In the genomic region with DNA sequence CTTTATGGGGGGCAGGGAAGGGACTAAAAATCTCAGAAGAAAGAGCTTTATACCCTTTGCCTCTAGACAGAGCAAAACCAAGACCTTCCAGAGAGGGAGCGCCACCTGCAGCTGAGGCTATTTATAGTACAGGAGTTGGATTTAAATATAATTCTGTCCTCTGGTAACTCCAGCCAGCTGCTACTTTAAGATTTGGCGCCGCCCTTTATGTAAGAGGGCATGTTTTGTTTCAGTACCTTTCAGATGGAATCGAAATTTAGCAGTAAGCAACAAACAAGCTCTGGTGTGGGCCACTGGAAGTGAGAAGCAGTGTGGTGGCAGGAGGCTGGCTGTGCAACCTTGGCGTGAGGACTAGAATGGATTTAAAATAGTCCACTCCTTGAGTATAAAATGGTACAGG, we compare ENCODE assay signal across 8 cellular contexts. TPM values are rescaled to one million over a fixed set of nuclear protein-coding genes. Genes with fewer than 3 reads are reported as not detected.
DNase-seq lines count a peak whose midpoint lies in the region; ATAC-seq and TF ChIP-seq lines count a peak whose summit lies in the region.

No MANE protein-coding gene starts in this region.

- no peaks in the 10 kb centered on the region for H3K9me3 ChIP-seq in sigmoid colon
- no peaks in the 10 kb centered on the region for H3K9me3 ChIP-seq in uterus

- no peak overlapping the region for H3K4me3 ChIP-seq in BJ (ENCODE audit: low read depth, low read length)
- H3K4me3 ChIP-seq in HFF-Myc (replicated peaks; ENCODE audit: low read depth, low read length): no peak overlapping the region
- H3K4me3 ChIP-seq in sigmoid colon: no peak overlapping the region
- H3K4me3 ChIP-seq in uterus: no peak overlapping the region

- peaks cover 0 to 10% (median 4%) of the 10 kb centered on the region in 4 donors for H3K4me1 ChIP-seq in sigmoid colon
- no peaks in the 10 kb centered on the region for H3K4me1 ChIP-seq in uterus

- WGBS in sigmoid colon, 2 donors: 10 to 21% methylated on average over 5 of the region's 5 CpGs

- TF ChIP-seq EP300 in sigmoid colon (IDR thresholded peaks at IDR 0.05): no peak

- H3K27me3 ChIP-seq in BJ (ENCODE audit: control insufficient read depth, insufficient read depth, low read length) (peaks cover 11% of the 10 kb centered on the region), sigmoid colon (peaks cover 0 to 27% (median 12%) of the 10 kb centered on the region in 3 donors), uterus (peaks cover 0 to 18% of the 10 kb centered on the region in 2 donors)

- DNase-seq in BJ (ENCODE audit: low read depth) (no peak), HFF-Myc (ENCODE audit: extremely low read depth, low read depth) (no peak), SHP77 treated with DMSO at 0.1 percent for 48 hours (lab: John Stamatoyannopoulos, UW) (peak; percentile 78), erythroblast (lab: John Stamatoyannopoulos, UW) (peak; percentile 33 to 44), sigmoid colon (peak; percentile 64), uterus (no peak), mucosa of gallbladder (ENCODE audit: low spot score) (no peak)

- peak overlapping the region in 1 of 4 donors; percentile 30 for H3K27ac ChIP-seq in sigmoid colon
- no peak overlapping the region for H3K27ac ChIP-seq in uterus

- intact Hi-C loops in sigmoid colon (cut with DNase I) (loop anchor here (5.0 kb wide), 1 partner anchor 60 kb away; no protein-coding TSS in a partner anchor), uterus (cut with DNase I; ENCODE audit: low total_unique reads) (no loop called here)

- POLR2A ChIA-PET in BJ (lab: Charles Lee): no interaction called here

- peak; percentile 56 for TF ChIP-seq CTCF in BJ (IDR thresholded peaks at IDR 0.05; ENCODE audit: insufficient read depth, low read depth, low read length)
- TF ChIP-seq CTCF in HFF-Myc (IDR thresholded peaks at IDR 0.05; ENCODE audit: low read depth, low read length, missing control alignments): peak; percentile 37
- TF ChIP-seq CTCF in sigmoid colon (IDR thresholded peaks at IDR 0.05): peak in 3 of 4 experiments; percentile 24 to 46 (median 25)
- peak in 2 of 4 experiments; percentile 20 to 24 for TF ChIP-seq CTCF in uterus (IDR thresholded peaks at IDR 0.05)

- no peaks in the 10 kb centered on the region for H3K36me3 ChIP-seq in BJ (ENCODE audit: control insufficient read depth, insufficient read depth, low read length)
- H3K36me3 ChIP-seq in sigmoid colon: no peaks in the 10 kb centered on the region
- no peaks in the 10 kb centered on the region for H3K36me3 ChIP-seq in uterus

- TF ChIP-seq POLR2A in erythroblast (IDR thresholded peaks at IDR 0.05; ENCODE audit: low read length) (no peak), sigmoid colon (IDR thresholded peaks at IDR 0.05) (no peak), uterus (IDR thresholded peaks at IDR 0.05) (no peak)

- CTCF ChIA-PET in BJ (lab: Yijun Ruan, JAX): interaction anchor here (0.6 to 2.4 kb wide), 16 partner anchors 8 to 135 kb away, joined by 3 to 12 read pairs (median 3); a partner anchor contains a TSS

- no peak for ATAC-seq in HG03039 (IDR thresholded peaks at IDR 0.05; ENCODE audit: unreplicated experiment)

RNA-seq across cellular contexts. Expression of a gene that starts 5.2 kb away (rescaled TPM):
- polyA plus RNA-seq in BJ (2011; rRNA removed) (0.01 TPM in 1 of 2 replicates, not detected in the other), sigmoid colon (under 1 TPM in 1 of 3 donors, not detected in 2; 0.04 TPM)
- polyA minus RNA-seq in BJ (2011; rRNA and poly(A)+ RNA removed): not detected in 2 replicates
- total RNA-seq in sigmoid colon (not detected), uterus (under 1 TPM in 1 of 4 donors, not detected in 3; 0.14 TPM), mucosa of gallbladder (0.63 TPM)

RNA-seq across cellular contexts. Expression of a gene that starts 41.7 kb away (rescaled TPM):
- polyA plus RNA-seq in BJ (2011; rRNA removed) (not detected in 2 replicates), sigmoid colon (1 to 10 TPM; 1.2 to 3.2 (median 1.8) TPM)
- polyA minus RNA-seq in BJ (2011; rRNA and poly(A)+ RNA removed): not detected in 2 replicates
- total RNA-seq in sigmoid colon (1 to 10 TPM; 2.8 to 5.3 (median 4.3) TPM), uterus (1 to 10 TPM in 1 of 4 donors, under 1 TPM in 2, not detected in 1; 0.14 to 1.5 (median 0.24) TPM), mucosa of gallbladder (14.0 TPM)

Comparison
In these comparisons a context has a peak if more than half of its experiments do, and no peak if none do; other contexts are left out.
1. DNase-seq: peak in SHP77 treated with DMSO at 0.1 percent for 48 hours (single experiment), erythroblast (2 of 2) and sigmoid colon (single experiment); none in BJ (single experiment), HFF-Myc (single experiment), uterus (0 of 2) and mucosa of gallbladder (single experiment).